13 cellular contexts compared by ENCODE assay signal in the genomic region with DNA sequence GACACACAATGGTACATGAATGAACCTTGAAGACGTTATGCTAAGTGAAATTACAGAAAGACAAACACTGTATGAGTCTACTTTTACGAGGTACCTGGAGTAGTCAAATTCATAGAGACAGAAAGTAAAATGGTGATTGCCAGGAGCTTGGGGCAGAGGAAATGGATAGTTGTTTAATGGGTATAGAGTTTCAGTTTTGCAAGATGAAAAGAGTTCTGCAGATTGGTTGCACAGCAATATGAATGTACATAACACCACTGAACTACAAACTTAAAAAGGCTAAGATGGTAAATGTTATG. TPM values are rescaled to one million over a fixed set of nuclear protein-coding genes. Genes with fewer than 3 reads are reported as not detected.
DNase-seq lines count a peak whose midpoint lies in the region; ATAC-seq lines count a peak whose summit lies in the region.
"Had no signal": no experiment of that assay in that cellular context is flagged by ENCODE, and none has a peak within 500 bp of the region (broad histone marks: within the 10 kb centered on the region; RNA-seq: fewer than 3 reads in every experiment).

No MANE protein-coding gene starts in this region.

- DNase-seq in activated naive CD4-positive, alpha-beta T cell treated with anti-CD3 and anti-CD28 coated beads for 36 hours: peak; percentile 45
- DNase-seq in activated naive CD4-positive, alpha-beta T cell treated with anti-CD3 and anti-CD28 coated beads, Interleukin-2, amount 50 U/mL, for 16 hours: no peak
- DNase-seq in activated T-helper 1 cell treated with anti-CD3 and anti-CD28 coated beads, Interleukin-12 subunit alpha, Interleukin-12 subunit beta, Interleukin-2, Interleukin-4 antibody, amounts not matched to agents 30 ng/mL and 10 ng/mL and 1 ng/mL, durations not matched to agents 14 hours and 24 hours and 36 hours (ENCODE audit: low spot score): no peak
- no peak for DNase-seq in stimulated activated naive CD8-positive, alpha-beta T cell treated with anti-CD3 and anti-CD28 coated beads, Interleukin-15, Interleukin-2, amounts not matched to agents 100 U/mL and 50 U/mL, for 24 hours
- no peak for DNase-seq in midbrain (lab: John Stamatoyannopoulos, UW)
- no peak for DNase-seq in NCI-H526 (lab: John Stamatoyannopoulos, UW)
- DNase-seq in H4 (ENCODE audit: low spot score): no peak
- DNase-seq: dermis blood vessel endothelial cell, EL, NCI-H1417, NCI-H774, SK-N-SH had no signal

- H3K4me3 Mint-ChIP-seq in activated naive CD4-positive, alpha-beta T cell treated with anti-CD3 and anti-CD28 coated beads for 36 hours: no peak overlapping the region
- H3K4me3 Mint-ChIP-seq in activated T-helper 1 cell treated with anti-CD3 and anti-CD28 coated beads, Interleukin-12 subunit alpha, Interleukin-12 subunit beta, Interleukin-2, Interleukin-4 antibody, amounts not matched to agents 30 ng/mL and 10 ng/mL and 1 ng/mL, durations not matched to agents 14 hours and 24 hours and 36 hours: peak overlapping the region; percentile 15

- no peaks in the 10 kb centered on the region for H3K27me3 Mint-ChIP-seq in activated naive CD4-positive, alpha-beta T cell treated with anti-CD3 and anti-CD28 coated beads for 36 hours (ENCODE audit: low read depth)
- peaks cover 2% of the 10 kb centered on the region for H3K27me3 Mint-ChIP-seq in activated T-helper 1 cell treated with anti-CD3 and anti-CD28 coated beads, Interleukin-12 subunit alpha, Interleukin-12 subunit beta, Interleukin-2, Interleukin-4 antibody, amounts not matched to agents 30 ng/mL and 10 ng/mL and 1 ng/mL, durations not matched to agents 14 hours and 24 hours and 36 hours (ENCODE audit: insufficient read depth)

- H3K36me3 Mint-ChIP-seq in activated naive CD4-positive, alpha-beta T cell treated with anti-CD3 and anti-CD28 coated beads for 36 hours (ENCODE audit: low read depth): peaks cover 3% of the 10 kb centered on the region
- peaks cover 1% of the 10 kb centered on the region for H3K36me3 Mint-ChIP-seq in activated T-helper 1 cell treated with anti-CD3 and anti-CD28 coated beads, Interleukin-12 subunit alpha, Interleukin-12 subunit beta, Interleukin-2, Interleukin-4 antibody, amounts not matched to agents 30 ng/mL and 10 ng/mL and 1 ng/mL, durations not matched to agents 14 hours and 24 hours and 36 hours (ENCODE audit: low read depth)

- intact Hi-C loops in activated naive CD4-positive, alpha-beta T cell treated with anti-CD3 and anti-CD28 coated beads for 36 hours (cut with micrococcal nuclease): loop anchor here (1.0 to 5.0 kb wide), 8 partner anchors 8 to 842 kb away; a partner anchor contains a TSS
- intact Hi-C loops in activated T-helper 1 cell treated with anti-CD3 and anti-CD28 coated beads, Interleukin-12 subunit alpha, Interleukin-12 subunit beta, Interleukin-2, Interleukin-4 antibody, amounts not matched to agents 30 ng/mL and 10 ng/mL and 1 ng/mL, durations not matched to agents 14 hours and 24 hours and 36 hours (cut with micrococcal nuclease): loop anchor here (1.0 to 5.0 kb wide), 9 partner anchors 8 to 183 kb away; a partner anchor contains a TSS

- peak; percentile 50 for ATAC-seq in HG03159 (IDR thresholded peaks at IDR 0.05; ENCODE audit: unreplicated experiment)
- peak; percentile 82 for ATAC-seq in stimulated activated naive CD8-positive, alpha-beta T cell treated with anti-CD3 and anti-CD28 coated beads, Interleukin-15, Interleukin-2, amounts not matched to agents 100 U/mL and 50 U/mL, for 24 hours

- peaks cover 16% of the 10 kb centered on the region for H3K9me3 Mint-ChIP-seq in activated naive CD4-positive, alpha-beta T cell treated with anti-CD3 and anti-CD28 coated beads for 36 hours
- peaks cover 23% of the 10 kb centered on the region for H3K9me3 Mint-ChIP-seq in activated T-helper 1 cell treated with anti-CD3 and anti-CD28 coated beads, Interleukin-12 subunit alpha, Interleukin-12 subunit beta, Interleukin-2, Interleukin-4 antibody, amounts not matched to agents 30 ng/mL and 10 ng/mL and 1 ng/mL, durations not matched to agents 14 hours and 24 hours and 36 hours

- peaks cover 21% of the 10 kb centered on the region for H3K4me1 Mint-ChIP-seq in activated naive CD4-positive, alpha-beta T cell treated with anti-CD3 and anti-CD28 coated beads for 36 hours (ENCODE audit: low read depth)
- peaks cover 34% of the 10 kb centered on the region for H3K4me1 Mint-ChIP-seq in activated T-helper 1 cell treated with anti-CD3 and anti-CD28 coated beads, Interleukin-12 subunit alpha, Interleukin-12 subunit beta, Interleukin-2, Interleukin-4 antibody, amounts not matched to agents 30 ng/mL and 10 ng/mL and 1 ng/mL, durations not matched to agents 14 hours and 24 hours and 36 hours (ENCODE audit: low read depth)

- CTCF ChIA-PET in activated naive CD4-positive, alpha-beta T cell treated with anti-CD3 and anti-CD28 coated beads for 36 hours (lab: Charles Lee): interaction anchor here (0.7 to 2.2 kb wide), 3 partner anchors 16 to 50 kb away, joined by 3 to 11 read pairs (median 4); no protein-coding TSS in a partner anchor

- no peak overlapping the region for H3K27ac Mint-ChIP-seq in activated naive CD4-positive, alpha-beta T cell treated with anti-CD3 and anti-CD28 coated beads for 36 hours
- H3K27ac Mint-ChIP-seq in activated T-helper 1 cell treated with anti-CD3 and anti-CD28 coated beads, Interleukin-12 subunit alpha, Interleukin-12 subunit beta, Interleukin-2, Interleukin-4 antibody, amounts not matched to agents 30 ng/mL and 10 ng/mL and 1 ng/mL, durations not matched to agents 14 hours and 24 hours and 36 hours: peak overlapping the region; percentile 52

RNA-seq across cellular contexts. Expression of a gene that starts 8.6 kb away (rescaled TPM):
- total RNA-seq in activated naive CD4-positive, alpha-beta T cell treated with anti-CD3 and anti-CD28 coated beads for 36 hours: 10 to 100 TPM; 37.1 to 38.9 TPM
- 100 and 109 TPM in 2 replicates for total RNA-seq in activated T-helper 1 cell treated with anti-CD3 and anti-CD28 coated beads, Interleukin-12 subunit alpha, Interleukin-12 subunit beta, Interleukin-2, Interleukin-4 antibody, amounts not matched to agents 30 ng/mL and 10 ng/mL and 1 ng/mL, durations not matched to agents 14 hours and 24 hours and 36 hours
- total RNA-seq in H4 (2014; rRNA removed; shearing (Covaris generic)): under 0.01 TPM in 1 of 2 replicates, not detected in the other
- total RNA-seq: dermis blood vessel endothelial cell had no signal

Comparison
In these comparisons a context has a peak if more than half of its experiments do, and no peak if none do; other contexts are left out.
1. RNA of a gene that starts 8.6 kb away (total RNA-seq): 100 to 109 TPM in activated T-helper 1 cell treated with anti-CD3 and anti-CD28 coated beads, Interleukin-12 subunit alpha, Interleukin-12 subunit beta, Interleukin-2, Interleukin-4 antibody, amounts not matched to agents 30 ng/mL and 10 ng/mL and 1 ng/mL, durations not matched to agents 14 hours and 24 hours and 36 hours and 37.1 to 38.9 TPM in activated naive CD4-positive, alpha-beta T cell treated with anti-CD3 and anti-CD28 coated beads for 36 hours; under 0.01 TPM in H4; every median in the first group is over 10 times any median in the second.